Comparison of ENCODE assay signal across 8 cellular contexts in genomic region chr9:130712564-130713285, GRCh38. TPM values are rescaled to one million over a fixed set of nuclear protein-coding genes. Genes with fewer than 3 reads are reported as not detected.
DNase-seq lines count a peak whose midpoint lies in the region; ATAC-seq, FAIRE-seq and TF ChIP-seq lines count a peak whose summit lies in the region.

No MANE protein-coding gene starts in this region.

- H3K4me1 ChIP-seq in kidney (ENCODE audit: control insufficient read depth in 1 of 2, insufficient read depth in 1 of 2, low read depth in 1 of 2, low read length in 2 of 2), result peaks cover 0 to 6% of the 10 kb centered on the region in 2 donors

- H3K4me3 ChIP-seq in kidney (ENCODE audit: low read length in 2 of 2), result peak overlapping the region; percentile 48 to 70

- ATAC-seq in GM19043 (IDR thresholded peaks at IDR 0.05; ENCODE audit: low read depth, unreplicated experiment) (peak; percentile 96), HG03354 (IDR thresholded peaks at IDR 0.05; ENCODE audit: poor library complexity, severe bottlenecking, unreplicated experiment) (peak; percentile 98)

- H3K9me3 ChIP-seq in kidney (ENCODE audit: control insufficient read depth in 1 of 2, low read length in 2 of 2), result no peaks in the 10 kb centered on the region

- intact Hi-C loops in kidney (cut with DNase I), result loop anchor here (5.0 kb wide), 1 partner anchor 150 kb away; no protein-coding TSS in a partner anchor

- DNase-seq in AG20443 (ENCODE audit: low spot score) (peak; percentile 97), NCI-H446 (lab: John Stamatoyannopoulos, UW) (peak; percentile 91 to 95), cerebellar nuclear complex (lab: John Stamatoyannopoulos, UW) (peak; percentile 89 to 98), kidney (peak; percentile 99)
- peak; percentile 94 for DNase-seq in activated CD4-positive, CD25-positive, alpha-beta regulatory T cell treated with anti-CD3 and anti-CD28 coated beads, Interleukin-2, amount 50 U/mL, for 72 hours
- peak; percentile 88 to 89 for DNase-seq in stimulated activated CD4-positive, alpha-beta T cell treated with anti-CD3 and anti-CD28 coated beads, Interleukin-15, amount 100 ng/mL, for 1 hour (ENCODE audit: low read depth in 1 of 2, low spot score in 1 of 2)

- FAIRE-seq in kidney (lab: Jason Lieb, UNC), result peak; percentile 81

- peak overlapping the region; percentile 58 to 68 for H3K9ac ChIP-seq in kidney (ENCODE audit: low read length in 2 of 2)

- H3K27ac ChIP-seq in kidney (ENCODE audit: low read depth in 2 of 2, low read length in 2 of 2), result peak overlapping the region; percentile 94 to 97

- no peaks in the 10 kb centered on the region for H3K36me3 ChIP-seq in kidney (ENCODE audit: control insufficient read depth in 1 of 2, insufficient read depth in 2 of 2, low read length in 2 of 2)

- no peak for TF ChIP-seq CTCF in kidney (IDR thresholded peaks at IDR 0.05; ENCODE audit: borderline replicate concordance, extremely low read depth, insufficient read depth)

RNA-seq across cellular contexts. Expression of gene EXOSC2, which starts 19.1 kb away (rescaled TPM):
- 26.4 TPM for total RNA-seq in kidney
- polyA plus RNA-seq in kidney (ENCODE audit: insufficient read depth, low read depth, low replicate concordance), result 13.0 TPM

RNA-seq across cellular contexts. Expression of gene PRDM12, which starts 48.3 kb away (rescaled TPM):
- not detected for total RNA-seq in kidney
- polyA plus RNA-seq in kidney (ENCODE audit: insufficient read depth, low read depth, low replicate concordance), result not detected

Comparison
In these comparisons a context has a peak if more than half of its experiments do, and no peak if none do; other contexts are left out.
1. Peak in every context shown above with its lines: DNase-seq, ATAC-seq, H3K4me3 ChIP-seq and H3K27ac ChIP-seq.